ENCODE assay signal across 24 cellular contexts in genomic region chr3:167565489-167565888, GRCh38.
"Had no signal": no experiment of that assay in that cellular context is flagged by ENCODE, and none has a peak within 500 bp of the region (broad histone marks: within the 10 kb centered on the region; RNA-seq: fewer than 3 reads in every experiment).

No MANE protein-coding gene starts in this region.

- H3K4me3 ChIP-seq: colonic mucosa, esophagus squamous epithelium, gastrocnemius medialis, heart left ventricle, hepatocyte, left ventricle myocardium inferior, lower lobe of right lung, mucosa of descending colon had no signal

- H3K4me2 ChIP-seq: hepatocyte had no signal

- H3K36me3 ChIP-seq: colonic mucosa, esophagus squamous epithelium, gastrocnemius medialis, heart left ventricle, left ventricle myocardium inferior, lower lobe of right lung had no signal

- H3K4me1 ChIP-seq: colonic mucosa, esophagus squamous epithelium, gastrocnemius medialis, heart left ventricle, left ventricle myocardium inferior, lower lobe of right lung had no signal

- DNase-seq: colonic mucosa; cortex of kidney; effector CD8-positive, alpha-beta T cell; effector memory CD8-positive, alpha-beta T cell; endodermal cell; erythroblast; esophagus squamous epithelium; foreskin fibroblast; foreskin melanocyte; gastrocnemius medialis; heart left ventricle; hypothalamus; immature natural killer cell; islet precursor cell; kidney; kidney glomerular epithelial cell; left colon; left ventricle myocardium inferior; lower lobe of right lung; mesenchymal stem cell; mucosa of descending colon had no signal

- H3K79me2 ChIP-seq: hepatocyte had no signal

- H3K27ac ChIP-seq: colonic mucosa, epithelial cell of prostate, esophagus squamous epithelium, gastrocnemius medialis, heart left ventricle, hepatocyte, left ventricle myocardium inferior, lower lobe of right lung had no signal

- H3K27me3 ChIP-seq: colonic mucosa, esophagus squamous epithelium, gastrocnemius medialis, heart left ventricle, hepatocyte had no signal

- H2AFZ ChIP-seq: hepatocyte had no signal

- FAIRE-seq: endometrium, kidney had no signal

- H3K9me3 ChIP-seq: colonic mucosa, esophagus squamous epithelium, gastrocnemius medialis, heart left ventricle, left ventricle myocardium inferior, lower lobe of right lung, mucosa of descending colon had no signal
